ENCODE assay signal across 10 cellular contexts in genomic region chr16:58497468-58497867, GRCh38.
"Had no signal": no experiment of that assay in that cellular context is flagged by ENCODE, and none has a peak within 500 bp of the region (broad histone marks: within the 10 kb centered on the region; RNA-seq: fewer than 3 reads in every experiment).

No MANE protein-coding gene starts in this region.

- H3K4me3 ChIP-seq: esophagus muscularis mucosa, ovary, testis had no signal

- H3K9me3 ChIP-seq: esophagus muscularis mucosa, ovary, testis had no signal

- H3K27ac Mint-ChIP-seq: activated CD4-positive, alpha-beta memory T cell treated with anti-CD3 and anti-CD28 coated beads for 36 hours; activated naive CD4-positive, alpha-beta T cell treated with anti-CD3 and anti-CD28 coated beads for 36 hours; natural killer cell treated with Interleukin-12 subunit alpha and Interleukin-12 subunit beta and Interleukin-15 and Interleukin-18, amount 100 ng/mL, for 72 hours; stimulated activated naive CD8-positive, alpha-beta T cell treated with anti-CD3 and anti-CD28 coated beads, Interleukin-15, Interleukin-2, amounts not matched to agents 100 ng/mL and 50 ng/mL, for 24 hours had no signal

- H3K27ac ChIP-seq: esophagus muscularis mucosa, ovary, testis had no signal

- H3K36me3 ChIP-seq: ovary had no signal

- H3K27me3 ChIP-seq: ovary, testis had no signal

- H3K9me3 Mint-ChIP-seq: activated CD4-positive, alpha-beta memory T cell treated with anti-CD3 and anti-CD28 coated beads for 36 hours; activated naive CD4-positive, alpha-beta T cell treated with anti-CD3 and anti-CD28 coated beads for 36 hours; natural killer cell treated with Interleukin-12 subunit alpha and Interleukin-12 subunit beta and Interleukin-15 and Interleukin-18, amount 100 ng/mL, for 72 hours; stimulated activated naive CD8-positive, alpha-beta T cell treated with anti-CD3 and anti-CD28 coated beads, Interleukin-15, Interleukin-2, amounts not matched to agents 100 ng/mL and 50 ng/mL, for 24 hours had no signal

- H3K36me3 Mint-ChIP-seq: activated CD4-positive, alpha-beta memory T cell treated with anti-CD3 and anti-CD28 coated beads for 36 hours; natural killer cell treated with Interleukin-12 subunit alpha and Interleukin-12 subunit beta and Interleukin-15 and Interleukin-18, amount 100 ng/mL, for 72 hours had no signal

- H3K4me3 Mint-ChIP-seq: activated CD4-positive, alpha-beta memory T cell treated with anti-CD3 and anti-CD28 coated beads for 36 hours; activated naive CD4-positive, alpha-beta T cell treated with anti-CD3 and anti-CD28 coated beads for 36 hours; natural killer cell treated with Interleukin-12 subunit alpha and Interleukin-12 subunit beta and Interleukin-15 and Interleukin-18, amount 100 ng/mL, for 72 hours; stimulated activated naive CD8-positive, alpha-beta T cell treated with anti-CD3 and anti-CD28 coated beads, Interleukin-15, Interleukin-2, amounts not matched to agents 100 ng/mL and 50 ng/mL, for 24 hours had no signal

- ATAC-seq: activated CD4-positive, CD25-positive, alpha-beta regulatory T cell treated with anti-CD3 and anti-CD28 coated beads, Interleukin-2, amount 50 U/mL, for 24 hours; left lobe of liver; natural killer cell treated with Interleukin-12 subunit alpha and Interleukin-12 subunit beta and Interleukin-15 and Interleukin-18, amount 100 ng/mL, for 72 hours had no signal

- DNase-seq: activated CD4-positive, alpha-beta memory T cell treated with anti-CD3 and anti-CD28 coated beads for 36 hours; activated naive CD4-positive, alpha-beta T cell treated with anti-CD3 and anti-CD28 coated beads for 36 hours; stimulated activated CD4-positive, alpha-beta T cell treated with anti-CD3 and anti-CD28 coated beads, Interleukin-4, amount 100 ng/mL, for 1 hour; testis had no signal
